ENCODE assay signal across 16 cellular contexts in genomic region chr5:73268826-73269225, GRCh38.
DNase-seq lines count a peak whose midpoint lies in the region; ATAC-seq, FAIRE-seq and TF ChIP-seq lines count a peak whose summit lies in the region.
"Had no signal": no experiment of that assay in that cellular context is flagged by ENCODE, and none has a peak within 500 bp of the region (broad histone marks: within the 10 kb centered on the region; RNA-seq: fewer than 3 reads in every experiment).

No MANE protein-coding gene starts in this region.

- peaks cover 37% of the 10 kb centered on the region for H3K27me3 Mint-ChIP-seq in CD8-positive, alpha-beta T cell (ENCODE audit: low read depth)

- H3K36me3 ChIP-seq in IMR-90 (ENCODE audit: control insufficient read depth, insufficient read depth, low read length), result no peaks in the 10 kb centered on the region
- no peaks in the 10 kb centered on the region for H3K36me3 ChIP-seq in CD8-positive, alpha-beta T cell (ENCODE audit: insufficient read depth, low read length)

- peaks cover 12% of the 10 kb centered on the region for H3K4me1 ChIP-seq in IMR-90 (ENCODE audit: control insufficient read depth, insufficient read depth, low read length)
- H3K4me1 ChIP-seq in CD8-positive, alpha-beta T cell (ENCODE audit: insufficient read depth, low read length), result no peaks in the 10 kb centered on the region

- TF ChIP-seq POLR2A in IMR-90 (IDR thresholded peaks at IDR 0.05; ENCODE audit: low read depth, low read length) (no peak), H54 (IDR thresholded peaks at IDR 0.05; ENCODE audit: low read depth, low read length) (no peak)

- no peak overlapping the region for H2BK5ac ChIP-seq in IMR-90 (ENCODE audit: low read depth, low read length, poor library complexity, severe bottlenecking)

- no peak for FAIRE-seq in H54 (lab: Jason Lieb, UNC)
- FAIRE-seq: A204.1, G401.6, GM12891 had no signal

- no peak overlapping the region for H2AK9ac ChIP-seq in IMR-90 (replicated peaks; ENCODE audit: low read depth, low read length, poor library complexity)

- TF ChIP-seq CTCF in IMR-90 (conservative IDR thresholded peaks at IDR 0.05; ENCODE audit: low read depth, low read length), result no peak
- TF ChIP-seq CTCF in RWPE1 (conservative IDR thresholded peaks at IDR 0.05; ENCODE audit: low read depth), result no peak
- no peak for TF ChIP-seq CTCF in epithelial cell of esophagus (IDR thresholded peaks at IDR 0.05; ENCODE audit: insufficient read depth, low read depth, low read length, missing control alignments)
- no peak for TF ChIP-seq CTCF in CD8-positive, alpha-beta T cell (IDR thresholded peaks at IDR 0.05)

- H4K5ac ChIP-seq in IMR-90 (ENCODE audit: low read depth, low read length), result no peak overlapping the region

- H3K4me2 ChIP-seq in IMR-90 (ENCODE audit: low read depth, low read length), result no peak overlapping the region

- no peaks in the 10 kb centered on the region for H3K4me1 Mint-ChIP-seq in CD8-positive, alpha-beta T cell (ENCODE audit: low read depth)
- H3K4me1 Mint-ChIP-seq: B cell had no signal

- no peak for DNase-seq in IMR-90
- peak; percentile 42 for DNase-seq in RWPE1 (ENCODE audit: low spot score)
- DNase-seq in epithelial cell of esophagus (ENCODE audit: low read depth), result peak; percentile 79
- peak; percentile 1 for DNase-seq in ureter (ENCODE audit: low spot score)
- no peak for DNase-seq in H54 (ENCODE audit: insufficient read length, low spot score)
- no peak for DNase-seq in NCI-H2029 treated with DMSO at 0.1 percent for 48 hours (lab: John Stamatoyannopoulos, UW)
- DNase-seq in CD8-positive, alpha-beta T cell, result no peak
- DNase-seq: C1 segment of cervical spinal cord; CD4-positive, alpha-beta T cell; DMS79; H7 had no signal

- H3K27ac ChIP-seq in IMR-90 (ENCODE audit: insufficient read depth, low read length) (no peak overlapping the region), RWPE1 (no peak overlapping the region)
- H3K27ac ChIP-seq in CD8-positive, alpha-beta T cell (ENCODE audit: low read depth, low read length), result no peak overlapping the region

- no peak overlapping the region for H3K9ac ChIP-seq in IMR-90 (ENCODE audit: low read depth, low read length)

- H3K4me3 ChIP-seq in IMR-90 (ENCODE audit: insufficient read depth, low read depth, low read length) (no peak overlapping the region), epithelial cell of esophagus (ENCODE audit: low read length) (no peak overlapping the region)
- H3K4me3 ChIP-seq in CD8-positive, alpha-beta T cell (ENCODE audit: low read depth, low read length), result no peak overlapping the region

- H3K18ac ChIP-seq in IMR-90 (ENCODE audit: low read depth, low read length), result no peak overlapping the region

- 100% methylated on average over 1 of the region's 2 CpGs; no CpG with 5 or more reads in 1 of the 2 experiments for WGBS in IMR-90 (ENCODE audit: extremely low coverage in 2 of 2, insufficient read length in 1 of 2), 2 experiments

- H3K14ac ChIP-seq in IMR-90 (replicated peaks; ENCODE audit: low read depth, low read length), result no peak overlapping the region

- no peak overlapping the region for H3K23ac ChIP-seq in IMR-90 (ENCODE audit: low read depth, low read length)

- peak overlapping the region; percentile 33; the same call in 1 of the 2 replicates for H2AK5ac ChIP-seq in IMR-90 (ENCODE audit: low read depth, low read length)

- H2BK15ac ChIP-seq in IMR-90 (ENCODE audit: low read depth, low read length), result no peak overlapping the region

- no peak overlapping the region; the same call in 1 of the 2 replicates for H3K4ac ChIP-seq in IMR-90 (ENCODE audit: low read depth, low read length)

- H3K56ac ChIP-seq in IMR-90 (ENCODE audit: extremely low read depth, insufficient read depth, low read length), result no peak overlapping the region

- H3K27me3 ChIP-seq in IMR-90 (ENCODE audit: control insufficient read depth, insufficient read depth, low read length), result peaks cover 16% of the 10 kb centered on the region
- H3K27me3 ChIP-seq in CD8-positive, alpha-beta T cell (ENCODE audit: insufficient read depth, low read length), result no peaks in the 10 kb centered on the region

- CTCF ChIA-PET in IMR-90 (lab: Yijun Ruan, JAX) (no interaction called here), RWPE1 (lab: Yijun Ruan, JAX) (interaction anchor here (0.7 kb wide), 2 partner anchors 40 to 182 kb away, joined by 3 to 6 read pairs; no protein-coding TSS in a partner anchor)
- CTCF ChIA-PET in CD8-positive, alpha-beta T cell (lab: Charles Lee), result no interaction called here

- H3K9me3 ChIP-seq in IMR-90 (ENCODE audit: control insufficient read depth, insufficient read depth, low read length), result no peaks in the 10 kb centered on the region
- no peaks in the 10 kb centered on the region for H3K9me3 ChIP-seq in CD8-positive, alpha-beta T cell (ENCODE audit: low read length)

- POLR2A ChIA-PET in IMR-90 (lab: Charles Lee; ENCODE audit: unreplicated experiment) (no interaction called here), RWPE1 (lab: Yijun Ruan, JAX; ENCODE audit: low non-redundant PET) (no interaction called here)
- POLR2A ChIA-PET in CD8-positive, alpha-beta T cell (lab: Charles Lee), result no interaction called here

- no peak overlapping the region for H3K27ac Mint-ChIP-seq in CD8-positive, alpha-beta T cell
- H3K27ac Mint-ChIP-seq: B cell; CD4-positive, alpha-beta T cell; IgD-negative memory B cell had no signal

- H3K79me1 ChIP-seq in IMR-90 (ENCODE audit: low read depth in 1 of 2, low read length in 2 of 2), result no peaks in the 10 kb centered on the region

- TF ChIP-seq RAD21 in IMR-90 (IDR thresholded peaks at IDR 0.05; ENCODE audit: low read length), result no peak

- H2BK120ac ChIP-seq in IMR-90 (ENCODE audit: low read depth, low read length), result no peak overlapping the region

- in situ Hi-C loops in IMR-90 (cut with MboI; ENCODE audit: low sequenced_read_pairs), result no loop called here

- no peak overlapping the region for H4K91ac ChIP-seq in IMR-90 (ENCODE audit: insufficient read depth, low read depth, low read length)

- H2AFZ ChIP-seq in IMR-90 (replicated peaks; ENCODE audit: low read length, poor library complexity), result no peak overlapping the region

- intact Hi-C loops in IMR-90 (cut with micrococcal nuclease), result no loop called here
- intact Hi-C loops in CD8-positive, alpha-beta T cell (cut with DNase I, micrococcal nuclease), result no loop called here

- H3K9me1 ChIP-seq in IMR-90 (ENCODE audit: insufficient read depth, low read length), result peaks cover 5% of the 10 kb centered on the region; the same call in 1 of the 2 replicates

- no peaks in the 10 kb centered on the region for H4K20me1 ChIP-seq in IMR-90 (ENCODE audit: insufficient read depth, low read length)

- no peak overlapping the region for H2BK20ac ChIP-seq in IMR-90 (ENCODE audit: low read depth, low read length)

- H3K36me3 Mint-ChIP-seq in CD8-positive, alpha-beta T cell, result no peaks in the 10 kb centered on the region
- H3K36me3 Mint-ChIP-seq: IgD-negative memory B cell had no signal

- H3K4me3 Mint-ChIP-seq in CD8-positive, alpha-beta T cell, result no peak overlapping the region
- H3K4me3 Mint-ChIP-seq: B cell; CD4-positive, alpha-beta T cell; IgD-negative memory B cell had no signal

- H4K8ac ChIP-seq in IMR-90 (ENCODE audit: low read depth in 2 of 2, low read length in 2 of 2), result no peak overlapping the region

- no TSS peak for BruUV-seq in IMR-90 (replicated peaks; lab: Mats Ljungman, UMichigan)

- ATAC-seq in IMR-90 (ENCODE audit: low read depth), result no peak
- ATAC-seq in CD8-positive, alpha-beta T cell, result no peak

- H3K9me3 Mint-ChIP-seq in CD8-positive, alpha-beta T cell, result no peaks in the 10 kb centered on the region
- H3K9me3 Mint-ChIP-seq: CD4-positive, alpha-beta T cell had no signal

- dilution Hi-C loops in IMR-90 (cut with HindIII; ENCODE audit: low sequenced_read_pairs, unreplicated experiment), result no loop called here

TF ChIP-seq in IMR-90, 13 proteins besides CTCF, POLR2A, EP300 and RAD21:
- TF ChIP-seq NFE2L2 (IDR thresholded peaks at IDR 0.05; ENCODE audit: low read depth, low read length) (no peak), SMC3 (IDR thresholded peaks at IDR 0.05; ENCODE audit: low read depth, low read length) (no peak), ELK1 (IDR thresholded peaks at IDR 0.05; ENCODE audit: borderline replicate concordance, low read depth, low read length) (no peak), RCOR1 (IDR thresholded peaks at IDR 0.05; ENCODE audit: insufficient replicate concordance, low read length) (no peak), CHD1 (IDR thresholded peaks at IDR 0.05; ENCODE audit: low read depth, low read length) (no peak), CEBPB (IDR thresholded peaks at IDR 0.05; ENCODE audit: low read depth, low read length) (no peak)

Comparison
In these comparisons a context has a peak if more than half of its experiments do, and no peak if none do; other contexts are left out.
1. DNase-seq: peak in RWPE1 (single experiment), epithelial cell of esophagus (single experiment) and ureter (single experiment); none in IMR-90 (single experiment), H54 (single experiment), NCI-H2029 treated with DMSO at 0.1 percent for 48 hours (single experiment) and CD8-positive, alpha-beta T cell (0 of 7).